1 cellular context compared by ENCODE assay signal in the genomic region with DNA sequence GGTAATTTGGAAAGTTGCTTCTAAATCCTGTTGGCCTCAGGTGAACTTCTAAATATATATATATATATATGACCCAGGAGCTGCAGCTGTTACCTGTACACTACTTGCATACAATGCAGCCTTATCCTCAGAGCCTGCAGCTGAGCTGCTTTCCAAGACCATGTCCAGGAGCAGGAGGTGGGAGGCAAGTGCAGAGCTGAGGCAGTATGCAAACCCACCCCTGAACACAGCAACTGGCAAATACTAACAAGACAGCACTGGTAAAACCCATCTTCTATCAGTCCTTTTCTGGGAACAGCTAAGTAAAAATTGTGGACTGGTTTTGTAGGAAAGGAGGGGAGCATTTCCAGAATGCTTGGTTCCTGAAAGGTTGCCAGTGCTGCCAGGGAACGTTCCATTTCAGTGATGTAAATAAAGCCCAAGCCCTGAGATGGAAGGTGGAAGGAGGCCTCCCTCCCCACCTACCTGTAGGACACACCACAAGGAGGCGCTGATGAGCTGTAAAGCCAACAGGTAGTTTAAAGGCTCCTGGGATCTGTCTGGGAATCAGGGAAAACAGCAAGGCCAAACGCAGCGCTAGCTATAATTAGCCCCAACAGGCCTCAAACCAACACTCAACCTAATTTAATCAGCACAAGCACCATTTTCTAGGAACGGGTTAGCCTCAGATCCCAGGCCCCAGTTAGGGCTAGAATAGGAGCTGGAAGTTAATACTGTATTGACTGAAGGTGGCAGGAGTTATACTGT.
TF ChIP-seq lines count a peak whose summit lies in the region.

No MANE protein-coding gene starts in this region.

TF ChIP-seq in GM12878, 131 proteins besides CTCF, POLR2A, EP300 and RAD21 (continued from another document):
- TF ChIP-seq, protein P1, sequence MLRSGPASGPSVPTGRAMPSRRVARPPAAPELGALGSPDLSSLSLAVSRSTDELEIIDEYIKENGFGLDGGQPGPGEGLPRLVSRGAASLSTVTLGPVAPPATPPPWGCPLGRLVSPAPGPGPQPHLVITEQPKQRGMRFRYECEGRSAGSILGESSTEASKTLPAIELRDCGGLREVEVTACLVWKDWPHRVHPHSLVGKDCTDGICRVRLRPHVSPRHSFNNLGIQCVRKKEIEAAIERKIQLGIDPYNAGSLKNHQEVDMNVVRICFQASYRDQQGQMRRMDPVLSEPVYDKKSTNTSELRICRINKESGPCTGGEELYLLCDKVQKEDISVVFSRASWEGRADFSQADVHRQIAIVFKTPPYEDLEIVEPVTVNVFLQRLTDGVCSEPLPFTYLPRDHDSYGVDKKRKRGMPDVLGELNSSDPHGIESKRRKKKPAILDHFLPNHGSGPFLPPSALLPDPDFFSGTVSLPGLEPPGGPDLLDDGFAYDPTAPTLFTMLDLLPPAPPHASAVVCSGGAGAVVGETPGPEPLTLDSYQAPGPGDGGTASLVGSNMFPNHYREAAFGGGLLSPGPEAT (IDR thresholded peaks at IDR 0.05; ENCODE audit: low read depth): peak; percentile 82
- TF ChIP-seq, protein P2, sequence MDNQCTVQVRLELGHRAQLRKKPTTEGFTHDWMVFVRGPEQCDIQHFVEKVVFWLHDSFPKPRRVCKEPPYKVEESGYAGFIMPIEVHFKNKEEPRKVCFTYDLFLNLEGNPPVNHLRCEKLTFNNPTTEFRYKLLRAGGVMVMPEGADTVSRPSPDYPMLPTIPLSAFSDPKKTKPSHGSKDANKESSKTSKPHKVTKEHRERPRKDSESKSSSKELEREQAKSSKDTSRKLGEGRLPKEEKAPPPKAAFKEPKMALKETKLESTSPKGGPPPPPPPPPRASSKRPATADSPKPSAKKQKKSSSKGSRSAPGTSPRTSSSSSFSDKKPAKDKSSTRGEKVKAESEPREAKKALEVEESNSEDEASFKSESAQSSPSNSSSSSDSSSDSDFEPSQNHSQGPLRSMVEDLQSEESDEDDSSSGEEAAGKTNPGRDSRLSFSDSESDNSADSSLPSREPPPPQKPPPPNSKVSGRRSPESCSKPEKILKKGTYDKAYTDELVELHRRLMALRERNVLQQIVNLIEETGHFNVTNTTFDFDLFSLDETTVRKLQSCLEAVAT (IDR thresholded peaks at IDR 0.05): peak; percentile 45; the same call in 1 of the 2 replicates
- TF ChIP-seq EED (IDR thresholded peaks at IDR 0.05; ENCODE audit: low read depth) (peak; percentile 89), CBFB (IDR thresholded peaks at IDR 0.05; ENCODE audit: low read depth) (no peak), IRF4 (IDR thresholded peaks at IDR 0.05; ENCODE audit: low read depth, low read length) (0 out of 2 replicates have a peak, but pooled peaks have one; percentile 9), IKZF2 (IDR thresholded peaks at IDR 0.05) (peak; percentile 87 to 88), LARP7 (IDR thresholded peaks at IDR 0.05) (peak; percentile 40; the same call in 1 of the 2 replicates), IKZF1 (conservative IDR thresholded peaks at IDR 0.05) (peak; percentile 90), RAD51 (IDR thresholded peaks at IDR 0.05) (no peak), FOXM1 (IDR thresholded peaks at IDR 0.05; ENCODE audit: low read depth, low read length) (0 out of 2 replicates have a peak, but pooled peaks have one; percentile 30), KDM1A (IDR thresholded peaks at IDR 0.05; ENCODE audit: borderline replicate concordance) (no peak), RB1 (IDR thresholded peaks at IDR 0.05; ENCODE audit: borderline replicate concordance) (peak; percentile 73; the same call in 1 of the 2 replicates), RCOR1 (conservative IDR thresholded peaks at IDR 0.05; ENCODE audit: low read depth, low read length) (no peak), SMC3 (IDR thresholded peaks at IDR 0.05; ENCODE audit: borderline replicate concordance, low read length) (peak; percentile 98)
- TF ChIP-seq, protein P3, sequence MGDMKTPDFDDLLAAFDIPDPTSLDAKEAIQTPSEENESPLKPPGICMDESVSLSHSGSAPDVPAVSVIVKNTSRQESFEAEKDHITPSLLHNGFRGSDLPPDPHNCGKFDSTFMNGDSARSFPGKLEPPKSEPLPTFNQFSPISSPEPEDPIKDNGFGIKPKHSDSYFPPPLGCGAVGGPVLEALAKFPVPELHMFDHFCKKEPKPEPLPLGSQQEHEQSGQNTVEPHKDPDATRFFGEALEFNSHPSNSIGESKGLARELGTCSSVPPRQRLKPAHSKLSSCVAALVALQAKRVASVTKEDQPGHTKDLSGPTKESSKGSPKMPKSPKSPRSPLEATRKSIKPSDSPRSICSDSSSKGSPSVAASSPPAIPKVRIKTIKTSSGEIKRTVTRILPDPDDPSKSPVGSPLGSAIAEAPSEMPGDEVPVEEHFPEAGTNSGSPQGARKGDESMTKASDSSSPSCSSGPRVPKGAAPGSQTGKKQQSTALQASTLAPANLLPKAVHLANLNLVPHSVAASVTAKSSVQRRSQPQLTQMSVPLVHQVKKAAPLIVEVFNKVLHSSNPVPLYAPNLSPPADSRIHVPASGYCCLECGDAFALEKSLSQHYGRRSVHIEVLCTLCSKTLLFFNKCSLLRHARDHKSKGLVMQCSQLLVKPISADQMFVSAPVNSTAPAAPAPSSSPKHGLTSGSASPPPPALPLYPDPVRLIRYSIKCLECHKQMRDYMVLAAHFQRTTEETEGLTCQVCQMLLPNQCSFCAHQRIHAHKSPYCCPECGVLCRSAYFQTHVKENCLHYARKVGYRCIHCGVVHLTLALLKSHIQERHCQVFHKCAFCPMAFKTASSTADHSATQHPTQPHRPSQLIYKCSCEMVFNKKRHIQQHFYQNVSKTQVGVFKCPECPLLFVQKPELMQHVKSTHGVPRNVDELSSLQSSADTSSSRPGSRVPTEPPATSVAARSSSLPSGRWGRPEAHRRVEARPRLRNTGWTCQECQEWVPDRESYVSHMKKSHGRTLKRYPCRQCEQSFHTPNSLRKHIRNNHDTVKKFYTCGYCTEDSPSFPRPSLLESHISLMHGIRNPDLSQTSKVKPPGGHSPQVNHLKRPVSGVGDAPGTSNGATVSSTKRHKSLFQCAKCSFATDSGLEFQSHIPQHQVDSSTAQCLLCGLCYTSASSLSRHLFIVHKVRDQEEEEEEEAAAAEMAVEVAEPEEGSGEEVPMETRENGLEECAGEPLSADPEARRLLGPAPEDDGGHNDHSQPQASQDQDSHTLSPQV (IDR thresholded peaks at IDR 0.05): peak; percentile 49; the same call in 1 of the 2 replicates
- TF ChIP-seq, protein P4, sequence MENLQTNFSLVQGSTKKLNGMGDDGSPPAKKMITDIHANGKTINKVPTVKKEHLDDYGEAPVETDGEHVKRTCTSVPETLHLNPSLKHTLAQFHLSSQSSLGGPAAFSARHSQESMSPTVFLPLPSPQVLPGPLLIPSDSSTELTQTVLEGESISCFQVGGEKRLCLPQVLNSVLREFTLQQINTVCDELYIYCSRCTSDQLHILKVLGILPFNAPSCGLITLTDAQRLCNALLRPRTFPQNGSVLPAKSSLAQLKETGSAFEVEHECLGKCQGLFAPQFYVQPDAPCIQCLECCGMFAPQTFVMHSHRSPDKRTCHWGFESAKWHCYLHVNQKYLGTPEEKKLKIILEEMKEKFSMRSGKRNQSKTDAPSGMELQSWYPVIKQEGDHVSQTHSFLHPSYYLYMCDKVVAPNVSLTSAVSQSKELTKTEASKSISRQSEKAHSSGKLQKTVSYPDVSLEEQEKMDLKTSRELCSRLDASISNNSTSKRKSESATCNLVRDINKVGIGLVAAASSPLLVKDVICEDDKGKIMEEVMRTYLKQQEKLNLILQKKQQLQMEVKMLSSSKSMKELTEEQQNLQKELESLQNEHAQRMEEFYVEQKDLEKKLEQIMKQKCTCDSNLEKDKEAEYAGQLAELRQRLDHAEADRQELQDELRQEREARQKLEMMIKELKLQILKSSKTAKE (IDR thresholded peaks at IDR 0.05; ENCODE audit: low read depth, poor library complexity, severe bottlenecking): peak; percentile 58
- TF ChIP-seq, protein P5, sequence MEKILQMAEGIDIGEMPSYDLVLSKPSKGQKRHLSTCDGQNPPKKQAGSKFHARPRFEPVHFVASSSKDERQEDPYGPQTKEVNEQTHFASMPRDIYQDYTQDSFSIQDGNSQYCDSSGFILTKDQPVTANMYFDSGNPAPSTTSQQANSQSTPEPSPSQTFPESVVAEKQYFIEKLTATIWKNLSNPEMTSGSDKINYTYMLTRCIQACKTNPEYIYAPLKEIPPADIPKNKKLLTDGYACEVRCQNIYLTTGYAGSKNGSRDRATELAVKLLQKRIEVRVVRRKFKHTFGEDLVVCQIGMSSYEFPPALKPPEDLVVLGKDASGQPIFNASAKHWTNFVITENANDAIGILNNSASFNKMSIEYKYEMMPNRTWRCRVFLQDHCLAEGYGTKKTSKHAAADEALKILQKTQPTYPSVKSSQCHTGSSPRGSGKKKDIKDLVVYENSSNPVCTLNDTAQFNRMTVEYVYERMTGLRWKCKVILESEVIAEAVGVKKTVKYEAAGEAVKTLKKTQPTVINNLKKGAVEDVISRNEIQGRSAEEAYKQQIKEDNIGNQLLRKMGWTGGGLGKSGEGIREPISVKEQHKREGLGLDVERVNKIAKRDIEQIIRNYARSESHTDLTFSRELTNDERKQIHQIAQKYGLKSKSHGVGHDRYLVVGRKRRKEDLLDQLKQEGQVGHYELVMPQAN (conservative IDR thresholded peaks at IDR 0.05): 0 out of 2 replicates have a peak, but pooled peaks have one; percentile 36
